ENCODE assay signal across 9 cellular contexts in the genomic region with DNA sequence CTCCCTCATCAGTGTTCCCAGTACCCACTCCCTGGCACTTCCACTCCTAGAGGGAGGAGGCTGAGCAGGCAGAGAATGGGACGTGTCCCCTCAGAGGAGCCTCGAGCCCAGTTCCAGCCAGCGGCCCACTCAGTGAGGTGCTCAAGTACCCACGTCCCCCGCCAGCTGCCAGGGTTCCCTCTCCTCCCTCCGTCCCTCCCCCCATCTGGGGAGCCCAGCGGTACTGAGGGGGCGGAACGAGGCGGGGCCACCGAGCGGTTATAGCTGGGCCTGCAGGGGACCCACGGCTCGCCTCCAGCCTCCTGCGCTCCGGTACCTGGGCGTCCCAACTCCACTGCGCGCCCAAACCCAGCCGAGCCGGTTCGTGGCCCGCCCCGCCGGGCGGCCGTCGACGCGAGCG. TPM values are rescaled to one million over a fixed set of nuclear protein-coding genes. Genes with fewer than 3 reads are reported as not detected.
DNase-seq lines count a peak whose midpoint lies in the region; ATAC-seq and TF ChIP-seq lines count a peak whose summit lies in the region.
"Had no signal": no experiment of that assay in that cellular context is flagged by ENCODE, and none has a peak within 500 bp of the region (broad histone marks: within the 10 kb centered on the region; RNA-seq: fewer than 3 reads in every experiment).

TSS of gene NPW (plus strand) at position 286 of the 400 bp plus-strand sequence.

- no peaks in the 10 kb centered on the region for H3K9me3 Mint-ChIP-seq in nephron

- H3K27me3 Mint-ChIP-seq in nephron (ENCODE audit: low read depth), result peaks cover 30% of the 10 kb centered on the region

- peak within 1 kb of the TSS in 2 of 3 experiments; percentile 49 for H3K27ac Mint-ChIP-seq in nephron

- no peak for ATAC-seq in GM19452 (IDR thresholded peaks at IDR 0.05; ENCODE audit: unreplicated experiment)

- DNase-seq in COLO668 (lab: John Stamatoyannopoulos, UW; ENCODE audit: unreplicated experiment), result peak; percentile 46
- DNase-seq in HFF-Myc (ENCODE audit: extremely low read depth, low read depth), result no peak
- peak; percentile 46 for DNase-seq in activated naive CD4-positive, alpha-beta T cell treated with anti-CD3 and anti-CD28 coated beads, Interleukin-2, amount 50 U/mL, for 16 hours
- DNase-seq in NCI-H446 treated with DMSO at 0.1 percent for 48 hours (lab: John Stamatoyannopoulos, UW), result no peak
- DNase-seq in COLO829 (ENCODE audit: low spot score), result no peak
- no peak for DNase-seq in A172 (ENCODE audit: low spot score)
- DNase-seq: NCI-H187 treated with DMSO at 0.1 percent for 48 hours had no signal

- TF ChIP-seq CTCF in HFF-Myc (IDR thresholded peaks at IDR 0.05; ENCODE audit: low read depth, low read length, missing control alignments) (no peak), nephron (IDR thresholded peaks at IDR 0.05; ENCODE audit: unreplicated experiment in 3 of 3) (no peak)

- peaks cover 18% of the 10 kb centered on the region for H3K4me1 Mint-ChIP-seq in nephron

- no peaks in the 10 kb centered on the region for H3K36me3 Mint-ChIP-seq in nephron (ENCODE audit: low read depth)

- H3K4me3 Mint-ChIP-seq in nephron, result peak within 1 kb of the TSS; percentile 79 to 84 (median 80)

- H3K4me3 ChIP-seq in HFF-Myc (replicated peaks; ENCODE audit: low read depth, low read length), result peak within 1 kb of the TSS; percentile 59

RNA-seq across cellular contexts. Expression of gene NPW, which starts in this region (rescaled TPM):
- 0.14 TPM in 1 of 2 replicates, not detected in the other for total RNA-seq in A172 (2014; rRNA removed; shearing (Covaris generic))

Comparison
In these comparisons a context has a peak if more than half of its experiments do, and no peak if none do; other contexts are left out.
1. DNase-seq: peak in COLO668 (single experiment) and activated naive CD4-positive, alpha-beta T cell treated with anti-CD3 and anti-CD28 coated beads, Interleukin-2, amount 50 U/mL, for 16 hours (single experiment); none in HFF-Myc (single experiment), NCI-H446 treated with DMSO at 0.1 percent for 48 hours (single experiment), COLO829 (single experiment) and A172 (single experiment).